In the genomic region with DNA sequence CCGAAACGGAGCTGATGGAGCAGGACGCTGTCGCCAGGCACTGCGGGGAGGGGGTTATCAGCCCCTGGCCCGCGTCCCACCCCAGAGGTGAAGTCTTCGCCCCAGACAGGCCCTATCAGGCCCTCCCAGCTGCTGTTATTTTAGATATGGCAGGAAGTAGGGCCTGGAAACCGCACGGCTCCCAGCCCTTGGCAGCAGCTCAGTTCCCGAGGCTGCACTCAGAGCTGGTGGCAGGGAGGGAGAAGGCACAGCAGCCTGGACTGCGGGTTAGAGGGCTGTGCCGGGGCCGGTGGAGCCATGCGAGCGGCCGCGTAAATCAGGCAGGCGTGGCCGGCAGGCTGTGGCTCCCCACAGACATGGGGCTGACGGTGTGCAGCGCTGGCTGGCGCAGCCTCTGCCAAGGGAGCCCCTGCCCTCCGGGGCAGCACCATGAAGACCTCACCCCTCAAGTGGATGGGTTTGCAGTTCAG, we compare ENCODE assay signal across 8 cellular contexts.
DNase-seq lines count a peak whose midpoint lies in the region; ATAC-seq and TF ChIP-seq lines count a peak whose summit lies in the region.

No MANE protein-coding gene starts in this region.

- peaks cover 39% of the 10 kb centered on the region for H3K27me3 ChIP-seq in neutrophil

- no peaks in the 10 kb centered on the region for H3K9me3 ChIP-seq in neutrophil

- no peak overlapping the region for H3K27ac ChIP-seq in neutrophil

- ATAC-seq in GM18858 (IDR thresholded peaks at IDR 0.05; ENCODE audit: unreplicated experiment): no peak
- ATAC-seq in HG03097 (IDR thresholded peaks at IDR 0.05; ENCODE audit: low FRiP score, unreplicated experiment): no peak

- no peak for TF ChIP-seq CTCF in foreskin fibroblast (IDR thresholded peaks at IDR 0.05; ENCODE audit: low read depth, low read length)
- TF ChIP-seq CTCF in neutrophil (IDR thresholded peaks at IDR 0.05): no peak

- peaks cover 38 to 39% of the 10 kb centered on the region in 2 experiments for H3K4me1 ChIP-seq in neutrophil (ENCODE audit: control insufficient read depth in 1 of 2, insufficient read depth in 1 of 2, low read depth in 1 of 2, low read length in 1 of 2)

- no peaks in the 10 kb centered on the region for H3K36me3 ChIP-seq in neutrophil

- H3K4me3 ChIP-seq in foreskin fibroblast (ENCODE audit: low read depth in 1 of 2, low read length in 2 of 2) (peak overlapping the region; percentile 27 to 49), neutrophil (ENCODE audit: low read depth in 1 of 2, low read length in 1 of 2) (peak overlapping the region; percentile 43 to 54)

- CTCF ChIA-PET in HEK293T (lab: Yijun Ruan, JAX): no interaction called here

- DNase-seq in stimulated activated naive CD4-positive, alpha-beta T cell (lab: John Stamatoyannopoulos, UW): peak in 4 of 6 experiments; percentile 29 to 61 (median 44)
- DNase-seq in stimulated activated naive CD4-positive, alpha-beta T cell treated with Interleukin-2 at 50 U/mL for 16 hours (lab: John Stamatoyannopoulos, UW): no peak
- peak; percentile 21 for DNase-seq in activated CD8-positive, alpha-beta memory T cell treated with anti-CD3 and anti-CD28 coated beads, Interleukin-2, amount 50 U/mL, for 4 hours
- DNase-seq in foreskin fibroblast (peak; percentile 37 to 62), HEK293T (ENCODE audit: extremely low spot score) (no peak)

- POLR2A ChIA-PET in HEK293T (lab: Yijun Ruan, JAX): no interaction called here

TF ChIP-seq in HEK293T, 16 proteins besides CTCF, POLR2A, EP300 and RAD21:
- no peak for TF ChIP-seq LEF1 (IDR thresholded peaks at IDR 0.05; ENCODE audit: borderline replicate concordance)
- TF ChIP-seq SUZ12 (IDR thresholded peaks at IDR 0.05): no peak
- TF ChIP-seq ZNF384 (IDR thresholded peaks at IDR 0.05): no peak
- no peak for TF ChIP-seq ARNT (IDR thresholded peaks at IDR 0.05)
- no peak for TF ChIP-seq SP1 (IDR thresholded peaks at IDR 0.05)
TF ChIP-seq in HEK293T: peak in this region for 0.

Comparison
In these comparisons a context has a peak if more than half of its experiments do, and no peak if none do; other contexts are left out.
1. DNase-seq: peak in stimulated activated naive CD4-positive, alpha-beta T cell (4 of 6), activated CD8-positive, alpha-beta memory T cell treated with anti-CD3 and anti-CD28 coated beads, Interleukin-2, amount 50 U/mL, for 4 hours (single experiment) and foreskin fibroblast (2 of 2); none in stimulated activated naive CD4-positive, alpha-beta T cell treated with Interleukin-2 at 50 U/mL for 16 hours (single experiment) and HEK293T (single experiment).